21 cellular contexts compared by ENCODE assay signal in genomic region chr9:90787771-90788460, GRCh38.
DNase-seq lines count a peak whose midpoint lies in the region; ATAC-seq and TF ChIP-seq lines count a peak whose summit lies in the region.
"Had no signal": no experiment of that assay in that cellular context is flagged by ENCODE, and none has a peak within 500 bp of the region (broad histone marks: within the 10 kb centered on the region; RNA-seq: fewer than 3 reads in every experiment).

No MANE protein-coding gene starts in this region.

- TF ChIP-seq CTCF in foreskin fibroblast (IDR thresholded peaks at IDR 0.05; ENCODE audit: low read depth, low read length): no peak

- no peak overlapping the region for H3K4me3 ChIP-seq in foreskin fibroblast (ENCODE audit: low read depth in 1 of 2, low read length in 2 of 2)
- H3K4me3 ChIP-seq: GM23248, left lung, Peyer's patch had no signal

- ATAC-seq in GM19372 (IDR thresholded peaks at IDR 0.05; ENCODE audit: low read depth, unreplicated experiment): peak; percentile 41
- peak; percentile 51 for ATAC-seq in HG03039 (IDR thresholded peaks at IDR 0.05; ENCODE audit: unreplicated experiment)
- ATAC-seq in GM18520 (IDR thresholded peaks at IDR 0.05; ENCODE audit: unreplicated experiment): no peak
- ATAC-seq: left lung, SK-N-SH treated with all-trans-retinoic acid at 6 μM for 48 hours had no signal

- DNase-seq in CD1c-positive myeloid dendritic cell (ENCODE audit: extremely low spot score) (peak; percentile 85), MV-4-11 (lab: John Stamatoyannopoulos, UW) (peak; percentile 80), AG08395 (ENCODE audit: low spot score) (no peak), amniotic stem cell (lab: John Stamatoyannopoulos, UW) (no peak), foreskin fibroblast (no peak)
- DNase-seq: 8988T; activated CD4-positive, alpha-beta T cell treated with anti-CD3 and anti-CD28 coated beads, Interleukin-2, amount 10 ng/mL, durations not matched to agents 24 days and 14 days; anterior cingulate cortex; effector memory CD4-positive, alpha-beta T cell; GDM1; glutamatergic neuron; GM23248; Kasumi-1; left lung; NCI-H1436; Peyer's patch; stimulated activated CD8-positive, alpha-beta memory T cell treated with anti-CD3 and anti-CD28 coated beads, Interleukin-4, amount 100 ng/mL, for 48 hours had no signal

Comparison
In these comparisons a context has a peak if more than half of its experiments do, and no peak if none do; other contexts are left out.
1. DNase-seq: peak in CD1c-positive myeloid dendritic cell (single experiment) and MV-4-11 (single experiment); none in AG08395 (single experiment), amniotic stem cell (single experiment) and foreskin fibroblast (0 of 2).